ENCODE assay signal across 14 cellular contexts in the genomic region with DNA sequence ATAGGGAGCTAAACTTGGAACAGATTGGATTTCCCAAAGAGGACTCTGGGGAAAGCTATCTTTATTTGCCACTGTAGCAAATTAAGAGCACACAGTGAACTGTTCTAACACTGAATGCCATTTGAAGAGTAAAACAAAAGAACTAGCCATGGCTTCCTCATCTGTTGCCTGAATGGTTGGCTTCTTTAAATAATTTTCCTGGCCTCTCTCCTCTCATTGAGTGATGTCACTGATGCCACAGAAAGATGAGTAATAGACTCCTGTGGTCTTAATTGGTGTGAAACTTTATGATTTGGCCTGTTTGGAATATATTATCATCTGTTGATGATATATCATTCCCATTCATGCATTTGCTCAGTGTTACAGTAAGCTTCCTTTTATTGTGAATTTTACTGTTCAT.
A peak's percentile ranks its signal among the peaks of the same experiment; 100 is the strongest.
DNase-seq lines count a peak whose midpoint lies in the region; ATAC-seq lines count a peak whose summit lies in the region.
"Had no signal": no experiment of that assay in that cellular context is flagged by ENCODE, and none has a peak within 500 bp of the region (broad histone marks: within the 10 kb centered on the region; RNA-seq: fewer than 3 reads in every experiment).

No MANE protein-coding gene starts in this region.

- peaks cover 40% of the 10 kb centered on the region for H3K4me1 ChIP-seq in ACC112 (ENCODE audit: control insufficient read depth, insufficient read depth, low read length, unreplicated experiment)

- peaks cover 24% of the 10 kb centered on the region for H3K4me1 Mint-ChIP-seq in T-helper 2 cell treated with Interferon-gamma antibody and Interleukin-4, amounts not matched to agents 5 μg/mL and 100 μg/mL, for 36 hours (ENCODE audit: low read depth)

- ATAC-seq in GM18858 (IDR thresholded peaks at IDR 0.05; ENCODE audit: unreplicated experiment): no peak
- ATAC-seq: esophagus mucosa; lower lobe of right lung; stimulated activated memory B cell treated with anti-CD40 and anti-IgM and Interleukin-4, amounts not matched to agents 10 μg/mL and 1 μg/mL and 100 μg/mL, for 72 hours had no signal

- H3K4me3 ChIP-seq in ACC112 (ENCODE audit: low read depth, low read length): no peak overlapping the region
- H3K4me3 ChIP-seq: lower lobe of right lung, skin epidermis had no signal

- no peak overlapping the region for H2AFZ ChIP-seq in ACC112 (ENCODE audit: low read length, unreplicated experiment)

- H3K79me2 ChIP-seq in ACC112 (ENCODE audit: control insufficient read depth, insufficient read depth, low read length, unreplicated experiment): peaks cover 67% of the 10 kb centered on the region

- DNase-seq in GM04504 (ENCODE audit: low read depth): peak; percentile 55
- DNase-seq in T-helper 2 cell treated with Interferon-gamma antibody and Interleukin-4, amounts not matched to agents 5 μg/mL and 100 μg/mL, for 36 hours (ENCODE audit: low spot score): peak; percentile 10
- peak; percentile 93 for DNase-seq in foreskin melanocyte
- DNase-seq in activated CD8-positive, alpha-beta memory T cell treated with anti-CD3 and anti-CD28 coated beads, Interleukin-2, amount 50 U/mL, for 48 hours: no peak
- no peak for DNase-seq in NCI-H1436 (lab: John Stamatoyannopoulos, UW)
- no peak for DNase-seq in activated gamma-delta T cell (lab: John Stamatoyannopoulos, UW)
- DNase-seq: activated effector memory CD4-positive, alpha-beta T cell treated with anti-CD3 and anti-CD28 coated beads, Interleukin-2, amount 50 U/mL, for 16 hours; H9; lower lobe of right lung had no signal

- H3K27ac Mint-ChIP-seq in T-helper 2 cell treated with Interferon-gamma antibody and Interleukin-4, amounts not matched to agents 5 μg/mL and 100 μg/mL, for 36 hours: no peak overlapping the region
- H3K27ac Mint-ChIP-seq: stimulated activated memory B cell treated with anti-CD40 and anti-IgM and Interleukin-4, amounts not matched to agents 10 μg/mL and 1 μg/mL and 100 μg/mL, for 72 hours had no signal

- H3K27me3 ChIP-seq in ACC112 (ENCODE audit: insufficient read depth, low read length): no peaks in the 10 kb centered on the region

- no peaks in the 10 kb centered on the region for H3K9me3 Mint-ChIP-seq in T-helper 2 cell treated with Interferon-gamma antibody and Interleukin-4, amounts not matched to agents 5 μg/mL and 100 μg/mL, for 36 hours
- H3K9me3 Mint-ChIP-seq: H9; stimulated activated memory B cell treated with anti-CD40 and anti-IgM and Interleukin-4, amounts not matched to agents 10 μg/mL and 1 μg/mL and 100 μg/mL, for 72 hours had no signal

- peak overlapping the region; percentile 13; the same call in 1 of the 2 replicates for H3K27ac ChIP-seq in ACC112 (ENCODE audit: low read depth, low read length)
- H3K27ac ChIP-seq: lower lobe of right lung had no signal

- no peaks in the 10 kb centered on the region for H3K27me3 Mint-ChIP-seq in T-helper 2 cell treated with Interferon-gamma antibody and Interleukin-4, amounts not matched to agents 5 μg/mL and 100 μg/mL, for 36 hours (ENCODE audit: low read depth)
- H3K27me3 Mint-ChIP-seq: stimulated activated memory B cell treated with anti-CD40 and anti-IgM and Interleukin-4, amounts not matched to agents 10 μg/mL and 1 μg/mL and 100 μg/mL, for 72 hours had no signal

- H3K36me3 ChIP-seq in ACC112 (ENCODE audit: insufficient read depth, low read length): no peaks in the 10 kb centered on the region
- H3K36me3 ChIP-seq: lower lobe of right lung had no signal

- H3K4me3 Mint-ChIP-seq in T-helper 2 cell treated with Interferon-gamma antibody and Interleukin-4, amounts not matched to agents 5 μg/mL and 100 μg/mL, for 36 hours: no peak overlapping the region
- H3K4me3 Mint-ChIP-seq: H9; stimulated activated memory B cell treated with anti-CD40 and anti-IgM and Interleukin-4, amounts not matched to agents 10 μg/mL and 1 μg/mL and 100 μg/mL, for 72 hours had no signal

- peaks cover 1% of the 10 kb centered on the region for H3K36me3 Mint-ChIP-seq in T-helper 2 cell treated with Interferon-gamma antibody and Interleukin-4, amounts not matched to agents 5 μg/mL and 100 μg/mL, for 36 hours (ENCODE audit: low read depth)

Comparison
In these comparisons a context has a peak if more than half of its experiments do, and no peak if none do; other contexts are left out.
1. DNase-seq: peak in GM04504 (single experiment), T-helper 2 cell treated with Interferon-gamma antibody and Interleukin-4, amounts not matched to agents 5 μg/mL and 100 μg/mL, for 36 hours (single experiment) and foreskin melanocyte (single experiment); none in activated CD8-positive, alpha-beta memory T cell treated with anti-CD3 and anti-CD28 coated beads, Interleukin-2, amount 50 U/mL, for 48 hours (single experiment), NCI-H1436 (single experiment) and activated gamma-delta T cell (single experiment).